10 cellular contexts compared by ENCODE assay signal in the genomic region with DNA sequence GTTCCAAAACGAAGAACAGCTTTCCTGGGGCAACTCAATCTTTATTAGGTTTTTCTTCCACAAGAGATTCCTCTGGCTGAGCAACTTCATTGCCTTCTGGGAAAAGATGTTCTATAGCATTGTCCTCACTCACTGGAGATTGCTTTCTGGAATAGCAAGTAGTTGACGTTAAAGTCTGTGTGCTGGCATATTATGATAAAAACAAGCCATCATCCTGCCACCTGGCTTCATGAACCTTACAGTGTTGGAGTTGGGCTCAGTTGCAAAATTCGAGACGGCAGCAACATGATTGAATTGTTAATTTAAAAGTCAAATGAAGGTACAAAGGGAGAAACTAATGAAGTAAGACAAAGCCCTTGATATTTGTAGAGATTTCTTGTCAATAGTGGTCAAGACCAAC.
"Had no signal": no experiment of that assay in that cellular context is flagged by ENCODE, and none has a peak within 500 bp of the region (broad histone marks: within the 10 kb centered on the region; RNA-seq: fewer than 3 reads in every experiment).

No MANE protein-coding gene starts in this region.

- ATAC-seq: HCT116 had no signal

- H3K9me3 Mint-ChIP-seq: H9, HFFc6 had no signal

- H3K36me3 ChIP-seq: HAP-1 had no signal

- H3K9ac ChIP-seq: GM23248 had no signal

- H3K27ac Mint-ChIP-seq: H9, HFFc6 had no signal

- H3K9me3 ChIP-seq: HAP-1 had no signal

- H3K4me3 Mint-ChIP-seq: H9, HFFc6 had no signal

- H2AFZ ChIP-seq: GM23248 had no signal

- FAIRE-seq: H1, H54 had no signal

- DNase-seq: GM23248, GOT3, H7, H9, HCEC 1CT, HFFc6 had no signal

- H3K27ac ChIP-seq: GM23248 had no signal

- H3K4me3 ChIP-seq: GM23248, HAP-1 had no signal

- H3K4me1 ChIP-seq: HAP-1 had no signal
